In the genomic region with DNA sequence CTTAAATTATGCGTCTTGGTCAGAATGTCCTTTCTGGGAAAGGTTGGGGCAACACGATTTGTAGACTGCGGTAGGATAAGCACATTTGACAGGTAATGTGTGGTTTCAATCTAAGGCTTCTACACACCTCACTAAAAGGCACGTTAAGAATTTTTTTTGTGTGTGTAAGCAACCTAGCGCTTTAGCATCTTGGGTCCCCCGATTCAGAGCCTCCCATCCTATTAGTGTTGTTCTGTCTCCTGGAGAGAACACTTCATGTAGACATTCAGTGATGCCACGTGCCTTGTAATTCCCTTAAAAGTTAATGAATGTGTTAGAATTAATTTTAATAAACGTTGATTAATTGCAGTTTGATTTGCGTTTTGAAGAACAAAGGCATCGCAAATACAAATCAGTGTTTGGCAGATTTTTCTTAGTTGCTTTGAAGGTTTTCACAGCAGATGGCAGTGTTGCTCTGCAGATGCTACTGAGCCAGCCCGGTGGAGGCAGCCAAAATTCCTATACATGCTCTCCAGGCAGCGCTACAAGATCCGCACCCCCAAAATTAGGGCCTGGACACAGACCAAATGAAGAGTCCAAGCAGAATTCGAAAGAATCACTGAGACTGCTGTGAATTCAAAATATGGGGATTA, we compare ENCODE assay signal across 8 cellular contexts.
DNase-seq lines count a peak whose midpoint lies in the region; ATAC-seq and TF ChIP-seq lines count a peak whose summit lies in the region.

No MANE protein-coding gene starts in this region.

- peak; percentile 33 to 69 for DNase-seq in NCI-H524 (lab: John Stamatoyannopoulos, UW)
- DNase-seq in NCI-H524 treated with DMSO at 0.1 percent for 48 hours (lab: John Stamatoyannopoulos, UW), result no peak
- peak; percentile 44 for DNase-seq in HT1080 (ENCODE audit: low read depth)
- peak; percentile 77 for DNase-seq in RKO (ENCODE audit: low spot score)
- DNase-seq in esophagus muscularis mucosa (ENCODE audit: extremely low spot score), result no peak
- DNase-seq in neuronal stem cell (ENCODE audit: low spot score), result peak; percentile 67
- no peak for DNase-seq in NCI-H187 (lab: John Stamatoyannopoulos, UW)
- DNase-seq in T-cell, result no peak

- no peak overlapping the region for H2BK120ac ChIP-seq in neuronal stem cell (ENCODE audit: low read depth, low read length)

- H3K9me3 ChIP-seq in esophagus muscularis mucosa (no peaks in the 10 kb centered on the region), neuronal stem cell (replicated peaks in 1 of 2; ENCODE audit: control insufficient read depth in 2 of 2, insufficient read depth in 1 of 2, low read depth in 1 of 2, low read length in 2 of 2) (no peaks in the 10 kb centered on the region)

- peaks cover 3 to 6% of the 10 kb centered on the region in 2 donors for H3K27me3 Mint-ChIP-seq in T-cell

- H3K27ac ChIP-seq in esophagus muscularis mucosa (replicated peaks in 1 of 4), result no peak overlapping the region
- H3K27ac ChIP-seq in neuronal stem cell (replicated peaks; ENCODE audit: low read length), result no peak overlapping the region

- H3K27ac Mint-ChIP-seq in T-cell, result no peak overlapping the region

- no peak overlapping the region for H2BK5ac ChIP-seq in neuronal stem cell (ENCODE audit: low read length)

- no peak overlapping the region for H2AK5ac ChIP-seq in neuronal stem cell (ENCODE audit: low read depth, low read length)

- no peaks in the 10 kb centered on the region for H3K36me3 ChIP-seq in esophagus muscularis mucosa
- H3K36me3 ChIP-seq in neuronal stem cell (replicated peaks in 1 of 2; ENCODE audit: control insufficient read depth in 2 of 2, insufficient read depth in 2 of 2, low read length in 2 of 2), result no peaks in the 10 kb centered on the region

- H2BK15ac ChIP-seq in neuronal stem cell (ENCODE audit: low read length), result no peak overlapping the region

- H3K4me1 Mint-ChIP-seq in T-cell, result no peaks in the 10 kb centered on the region

- no peak for TF ChIP-seq POLR2A in esophagus muscularis mucosa (IDR thresholded peaks at IDR 0.05; ENCODE audit: low read depth)

- no peaks in the 10 kb centered on the region for H3K79me1 ChIP-seq in neuronal stem cell (ENCODE audit: low read depth, low read length)

- no peaks in the 10 kb centered on the region for H3K36me3 Mint-ChIP-seq in T-cell

- peak overlapping the region; percentile 19 for H2AFZ ChIP-seq in neuronal stem cell (ENCODE audit: low read length)

- POLR2A ChIA-PET in T-cell (lab: Charles Lee), result no interaction called here

- H3K4me3 ChIP-seq in esophagus muscularis mucosa, result no peak overlapping the region
- H3K4me3 ChIP-seq in neuronal stem cell (ENCODE audit: low read length in 2 of 2), result no peak overlapping the region

- no peak overlapping the region for H2BK12ac ChIP-seq in neuronal stem cell (ENCODE audit: low read length)

- CTCF ChIA-PET in T-cell (lab: Charles Lee), result no interaction called here

- H3K4me1 ChIP-seq in esophagus muscularis mucosa, result peaks cover 0 to 8% (median 0%) of the 10 kb centered on the region in 4 donors
- H3K4me1 ChIP-seq in neuronal stem cell (ENCODE audit: control insufficient read depth in 2 of 2, insufficient read depth in 1 of 2, low read depth in 1 of 2, low read length in 2 of 2), result peaks cover 4 to 16% of the 10 kb centered on the region in 2 donors

- no peak for TF ChIP-seq EP300 in esophagus muscularis mucosa (IDR thresholded peaks at IDR 0.05)

- no peak overlapping the region for H3K14ac ChIP-seq in neuronal stem cell (ENCODE audit: low read length)

- no peak overlapping the region for H4K8ac ChIP-seq in neuronal stem cell (ENCODE audit: low read depth, low read length)

- H3K9ac ChIP-seq in neuronal stem cell (ENCODE audit: low read depth, low read length, poor library complexity), result no peak overlapping the region

- intact Hi-C loops in esophagus muscularis mucosa (cut with DNase I), result no loop called here

- WGBS in esophagus muscularis mucosa, result 36% methylated on average over 14 of the region's 14 CpGs
- WGBS in neuronal stem cell (ENCODE audit: extremely low coverage in 2 of 2, insufficient read length in 2 of 2, insufficient replicate concordance in 1 of 2), 2 donors, result no CpG with 5 or more reads among the region's 14 CpGs

- no peak overlapping the region for H3K4me3 Mint-ChIP-seq in T-cell

- H3K9me3 Mint-ChIP-seq in T-cell, result peaks cover 0 to 4% (median 0%) of the 10 kb centered on the region in 3 donors

- no peak overlapping the region for H3K23ac ChIP-seq in neuronal stem cell (ENCODE audit: low read depth, low read length, poor library complexity)

- no peaks in the 10 kb centered on the region for H3K27me3 ChIP-seq in esophagus muscularis mucosa
- no peaks in the 10 kb centered on the region for H3K27me3 ChIP-seq in neuronal stem cell (ENCODE audit: control insufficient read depth in 3 of 3, insufficient read depth in 3 of 3, low read depth in 1 of 3, low read length in 3 of 3)

- no peak overlapping the region for H3K4me2 ChIP-seq in neuronal stem cell (ENCODE audit: insufficient read depth, low read length, poor library complexity, severe bottlenecking)

- peak; percentile 33 to 49 (median 46) for TF ChIP-seq CTCF in esophagus muscularis mucosa (IDR thresholded peaks at IDR 0.05)

- H4K91ac ChIP-seq in neuronal stem cell (ENCODE audit: low read depth, low read length, poor library complexity), result no peak overlapping the region

- H3K4ac ChIP-seq in neuronal stem cell (ENCODE audit: low read length), result no peak overlapping the region

- H3K18ac ChIP-seq in neuronal stem cell (ENCODE audit: low read length), result no peak overlapping the region

- no peak for ATAC-seq in T-cell (replicated peaks in 1 of 4)

Comparison
In these comparisons a context has a peak if more than half of its experiments do, and no peak if none do; other contexts are left out.
1. DNase-seq: peak in NCI-H524 (2 of 2), HT1080 (single experiment), RKO (single experiment) and neuronal stem cell (single experiment); none in NCI-H524 treated with DMSO at 0.1 percent for 48 hours (single experiment), esophagus muscularis mucosa (single experiment), NCI-H187 (0 of 2) and T-cell (0 of 34).